In the genomic region with DNA sequence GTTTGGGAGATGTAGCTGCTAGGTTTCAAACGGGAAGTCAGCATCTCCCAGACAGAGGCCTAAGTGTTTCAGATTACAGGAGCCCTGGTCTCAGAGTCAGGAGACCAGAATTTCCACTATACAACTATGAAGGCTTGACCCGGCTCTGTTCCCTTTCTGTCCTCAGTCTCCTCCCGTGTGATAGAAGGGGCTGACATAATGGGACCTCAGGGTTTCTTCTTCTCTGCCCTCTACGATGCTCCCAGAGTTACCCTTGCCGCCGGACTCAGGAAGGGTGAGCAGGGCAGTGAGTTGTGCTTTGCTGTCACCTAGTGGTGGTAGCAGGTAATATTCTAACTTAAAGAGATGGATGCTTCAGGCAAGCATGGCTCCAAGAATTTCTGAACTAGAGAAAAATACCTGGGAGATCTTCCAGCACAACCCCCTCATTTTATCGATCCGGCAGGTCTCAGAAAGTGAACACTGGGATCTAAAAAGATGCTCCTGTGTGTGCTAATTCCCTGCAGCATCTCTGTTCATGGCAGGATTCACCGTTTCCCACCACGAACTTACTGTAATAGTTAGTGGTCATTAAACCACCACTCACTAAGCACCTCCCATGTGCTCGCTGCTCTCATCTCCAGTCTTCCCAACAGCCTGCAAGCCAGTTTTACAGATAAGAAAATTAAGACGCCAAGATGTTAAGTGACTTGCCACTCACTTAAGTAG, we compare ENCODE assay signal across 8 cellular contexts.
DNase-seq lines count a peak whose midpoint lies in the region; ATAC-seq and TF ChIP-seq lines count a peak whose summit lies in the region.

No MANE protein-coding gene starts in this region.

- H2AK5ac ChIP-seq in mesenchymal stem cell (ENCODE audit: low read length, severe bottlenecking): no peak overlapping the region

- H3K4me3 ChIP-seq in HEK293 (ENCODE audit: low read depth, low read length) (no peak overlapping the region), mesenchymal stem cell (ENCODE audit: insufficient read depth in 1 of 2, low read depth in 1 of 2, low read length in 2 of 2) (no peak overlapping the region)

- H3K4me3 Mint-ChIP-seq in effector memory CD8-positive, alpha-beta T cell: no peak overlapping the region

- H3K4me1 Mint-ChIP-seq in effector memory CD8-positive, alpha-beta T cell (ENCODE audit: low read depth in 2 of 2): no peaks in the 10 kb centered on the region

- H3K23ac ChIP-seq in mesenchymal stem cell (ENCODE audit: low read length in 2 of 2): no peak overlapping the region

- H3K36me3 Mint-ChIP-seq in effector memory CD8-positive, alpha-beta T cell (ENCODE audit: insufficient read depth): no peaks in the 10 kb centered on the region

- no peak overlapping the region for H2BK12ac ChIP-seq in mesenchymal stem cell (ENCODE audit: low read length in 2 of 2)

- CTCF ChIA-PET in HEK293 (lab: Yijun Ruan, JAX): interaction anchor here (0.5 to 7.7 kb wide), 23 partner anchors 8 to 865 kb away, joined by 3 to 349 read pairs (median 4); no protein-coding TSS in a partner anchor

- peak; percentile 58 for DNase-seq in DMS153 treated with DMSO at 0.1 percent for 48 hours (lab: John Stamatoyannopoulos, UW; ENCODE audit: unreplicated experiment)
- peak; percentile 77 for DNase-seq in NCI-H345 (lab: John Stamatoyannopoulos, UW)
- peak; percentile 64 for DNase-seq in activated CD4-positive, alpha-beta T cell treated with anti-CD3 and anti-CD28 coated beads for 48 hours
- DNase-seq in effector memory CD8-positive, alpha-beta T cell: peak; percentile 26 to 49 (median 35)
- peak; percentile 73 for DNase-seq in mesenchymal stem cell
- DNase-seq in stimulated activated naive CD4-positive, alpha-beta T cell (lab: John Stamatoyannopoulos, UW): peak in 5 of 6 experiments; percentile 9 to 69 (median 24)

- no peak overlapping the region for H3K27ac ChIP-seq in HEK293 (ENCODE audit: extremely low read depth, low read depth, low read length)
- no peak overlapping the region for H3K27ac ChIP-seq in mesenchymal stem cell (ENCODE audit: low read length, poor library complexity, severe bottlenecking)

- no peaks in the 10 kb centered on the region for H3K27me3 ChIP-seq in mesenchymal stem cell (ENCODE audit: control insufficient read depth in 1 of 2, insufficient read depth in 1 of 2, low read length in 2 of 2)

- no peak overlapping the region for H2BK120ac ChIP-seq in mesenchymal stem cell (ENCODE audit: low read depth, low read length)

- no peaks in the 10 kb centered on the region for H3K79me1 ChIP-seq in mesenchymal stem cell (replicated peaks; ENCODE audit: low read length, poor library complexity, severe bottlenecking)

- no peaks in the 10 kb centered on the region for H3K9me3 ChIP-seq in HEK293 (ENCODE audit: control insufficient read depth, insufficient read depth, low read depth, low read length)
- no peaks in the 10 kb centered on the region for H3K9me3 ChIP-seq in mesenchymal stem cell (ENCODE audit: control insufficient read depth, low read length)

- TF ChIP-seq CTCF in HEK293 (tag by site-specific recombination; IDR thresholded peaks at IDR 0.05): peak; percentile 81

- no peak overlapping the region for H2AFZ ChIP-seq in mesenchymal stem cell (ENCODE audit: low read depth, low read length)

- H3K9ac ChIP-seq in mesenchymal stem cell (ENCODE audit: low read length): peak overlapping the region; percentile 39

- H3K4me2 ChIP-seq in mesenchymal stem cell (ENCODE audit: low read length, poor library complexity, severe bottlenecking): no peak overlapping the region

- H3K27ac Mint-ChIP-seq in effector memory CD8-positive, alpha-beta T cell: no peak overlapping the region

- POLR2A ChIA-PET in HEK293 (lab: Yijun Ruan, JAX): no interaction called here

- WGBS in mesenchymal stem cell: 39% methylated on average over 11 of the region's 12 CpGs

- H3K4ac ChIP-seq in mesenchymal stem cell (ENCODE audit: low read depth in 1 of 2, low read length in 2 of 2): no peak overlapping the region

- no peak overlapping the region for H2BK15ac ChIP-seq in mesenchymal stem cell (ENCODE audit: low read depth, poor library complexity, severe bottlenecking)

- no peak overlapping the region for H3K18ac ChIP-seq in mesenchymal stem cell (ENCODE audit: low read depth in 1 of 2, low read length in 2 of 2)

- peak; percentile 82 for ATAC-seq in effector memory CD8-positive, alpha-beta T cell (replicated peaks)
- ATAC-seq in GM21737 (IDR thresholded peaks at IDR 0.05; ENCODE audit: unreplicated experiment): no peak

- no peak overlapping the region for H3K14ac ChIP-seq in mesenchymal stem cell (ENCODE audit: low read length in 2 of 2)

- no peak overlapping the region for H4K91ac ChIP-seq in mesenchymal stem cell (ENCODE audit: low read length)

- no peaks in the 10 kb centered on the region for H3K36me3 ChIP-seq in HEK293 (ENCODE audit: control insufficient read depth in 2 of 2, insufficient read depth in 1 of 2, low read length in 2 of 2)
- H3K36me3 ChIP-seq in mesenchymal stem cell (ENCODE audit: control insufficient read depth in 1 of 2, insufficient read depth in 2 of 2, low read depth in 1 of 2, low read length in 2 of 2): no peaks in the 10 kb centered on the region

- H4K8ac ChIP-seq in mesenchymal stem cell (ENCODE audit: low read length): peak overlapping the region; percentile 66

- no peak overlapping the region for H2BK5ac ChIP-seq in mesenchymal stem cell (ENCODE audit: low read depth, low read length, poor library complexity, severe bottlenecking)

- no peaks in the 10 kb centered on the region for H3K9me3 Mint-ChIP-seq in effector memory CD8-positive, alpha-beta T cell

- H3K27me3 Mint-ChIP-seq in effector memory CD8-positive, alpha-beta T cell: peaks cover 19 to 41% of the 10 kb centered on the region in 2 donors

- H3K4me1 ChIP-seq in HEK293 (ENCODE audit: control insufficient read depth, insufficient read depth, low read length) (no peaks in the 10 kb centered on the region), mesenchymal stem cell (ENCODE audit: control insufficient read depth, insufficient read depth, low read depth, low read length) (peaks cover 7% of the 10 kb centered on the region)

TF ChIP-seq in HEK293, 187 proteins besides CTCF, POLR2A, EP300 and RAD21 (continues in another document):
- TF ChIP-seq KLF1 (tag by site-specific recombination; IDR thresholded peaks at IDR 0.05) (no peak), ZNF660 (tag by site-specific recombination; IDR thresholded peaks at IDR 0.05) (peak; percentile 83), OVOL3 (tag by site-specific recombination; IDR thresholded peaks at IDR 0.05) (no peak), ZNF121 (tag by site-specific recombination; IDR thresholded peaks at IDR 0.05) (no peak), ZNF394 (tag by site-specific recombination; IDR thresholded peaks at IDR 0.05; ENCODE audit: borderline replicate concordance) (no peak), ZNF561 (tag by site-specific recombination; IDR thresholded peaks at IDR 0.05; ENCODE audit: borderline replicate concordance) (0 out of 2 replicates have a peak, but pooled peaks have one; percentile 31), IKZF3 (tag by site-specific recombination; IDR thresholded peaks at IDR 0.05) (0 out of 2 replicates have a peak, but pooled peaks have one; percentile 23), ZNF24 (tag by site-specific recombination; IDR thresholded peaks at IDR 0.05) (no peak), ZNF785 (tag by site-specific recombination; IDR thresholded peaks at IDR 0.05) (no peak), ZNF433 (tag by site-specific recombination; IDR thresholded peaks at IDR 0.05; ENCODE audit: low read depth) (no peak)
- TF ChIP-seq, protein P1, sequence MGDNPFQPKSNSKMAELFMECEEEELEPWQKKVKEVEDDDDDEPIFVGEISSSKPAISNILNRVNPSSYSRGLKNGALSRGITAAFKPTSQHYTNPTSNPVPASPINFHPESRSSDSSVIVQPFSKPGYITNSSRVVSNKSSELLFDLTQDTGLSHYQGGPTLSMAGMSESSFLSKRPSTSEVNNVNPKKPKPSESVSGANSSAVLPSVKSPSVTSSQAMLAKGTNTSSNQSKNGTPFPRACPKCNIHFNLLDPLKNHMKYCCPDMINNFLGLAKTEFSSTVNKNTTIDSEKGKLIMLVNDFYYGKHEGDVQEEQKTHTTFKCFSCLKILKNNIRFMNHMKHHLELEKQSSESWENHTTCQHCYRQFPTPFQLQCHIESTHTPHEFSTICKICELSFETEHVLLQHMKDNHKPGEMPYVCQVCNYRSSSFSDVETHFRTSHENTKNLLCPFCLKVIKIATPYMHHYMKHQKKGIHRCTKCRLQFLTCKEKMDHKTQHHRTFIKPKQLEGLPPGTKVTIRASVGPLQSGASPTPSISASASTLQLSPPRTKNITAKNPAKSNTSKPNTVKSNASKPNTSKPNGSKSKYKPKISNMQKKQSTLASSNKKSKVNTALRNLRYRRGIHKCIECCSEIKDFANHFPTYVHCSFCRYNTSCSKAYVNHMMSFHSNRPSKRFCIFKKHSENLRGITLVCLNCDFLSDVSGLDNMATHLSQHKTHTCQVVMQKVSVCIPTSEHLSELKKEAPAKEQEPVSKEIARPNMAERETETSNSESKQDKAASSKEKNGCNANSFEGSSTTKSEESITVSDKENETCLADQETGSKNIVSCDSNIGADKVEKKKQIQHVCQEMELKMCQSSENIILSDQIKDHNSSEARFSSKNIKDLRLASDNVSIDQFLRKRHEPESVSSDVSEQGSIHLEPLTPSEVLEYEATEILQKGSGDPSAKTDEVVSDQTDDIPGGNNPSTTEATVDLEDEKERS (tag by site-specific recombination; IDR thresholded peaks at IDR 0.05): no peak
- TF ChIP-seq, protein P2, sequence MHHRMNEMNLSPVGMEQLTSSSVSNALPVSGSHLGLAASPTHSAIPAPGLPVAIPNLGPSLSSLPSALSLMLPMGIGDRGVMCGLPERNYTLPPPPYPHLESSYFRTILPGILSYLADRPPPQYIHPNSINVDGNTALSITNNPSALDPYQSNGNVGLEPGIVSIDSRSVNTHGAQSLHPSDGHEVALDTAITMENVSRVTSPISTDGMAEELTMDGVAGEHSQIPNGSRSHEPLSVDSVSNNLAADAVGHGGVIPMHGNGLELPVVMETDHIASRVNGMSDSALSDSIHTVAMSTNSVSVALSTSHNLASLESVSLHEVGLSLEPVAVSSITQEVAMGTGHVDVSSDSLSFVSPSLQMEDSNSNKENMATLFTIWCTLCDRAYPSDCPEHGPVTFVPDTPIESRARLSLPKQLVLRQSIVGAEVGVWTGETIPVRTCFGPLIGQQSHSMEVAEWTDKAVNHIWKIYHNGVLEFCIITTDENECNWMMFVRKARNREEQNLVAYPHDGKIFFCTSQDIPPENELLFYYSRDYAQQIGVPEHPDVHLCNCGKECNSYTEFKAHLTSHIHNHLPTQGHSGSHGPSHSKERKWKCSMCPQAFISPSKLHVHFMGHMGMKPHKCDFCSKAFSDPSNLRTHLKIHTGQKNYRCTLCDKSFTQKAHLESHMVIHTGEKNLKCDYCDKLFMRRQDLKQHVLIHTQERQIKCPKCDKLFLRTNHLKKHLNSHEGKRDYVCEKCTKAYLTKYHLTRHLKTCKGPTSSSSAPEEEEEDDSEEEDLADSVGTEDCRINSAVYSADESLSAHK (tag by site-specific recombination; IDR thresholded peaks at IDR 0.05): no peak

Comparison
In these comparisons a context has a peak if more than half of its experiments do, and no peak if none do; other contexts are left out.
1. DNase-seq: peak in every context shown above with its lines; median percentile 77 in NCI-H345; 73 in mesenchymal stem cell; 64 in activated CD4-positive, alpha-beta T cell treated with anti-CD3 and anti-CD28 coated beads for 48 hours; 58 in DMS153 treated with DMSO at 0.1 percent for 48 hours; 35 in effector memory CD8-positive, alpha-beta T cell; 24 in stimulated activated naive CD4-positive, alpha-beta T cell.